Comparison of ENCODE assay signal across 9 cellular contexts in genomic region chr11:67466962-67467771, GRCh38. TPM values are rescaled to one million over a fixed set of nuclear protein-coding genes. Genes with fewer than 3 reads are reported as not detected.
DNase-seq lines count a peak whose midpoint lies in the region; ATAC-seq lines count a peak whose summit lies in the region.
"Had no signal": no experiment of that assay in that cellular context is flagged by ENCODE, and none has a peak within 500 bp of the region (broad histone marks: within the 10 kb centered on the region; RNA-seq: fewer than 3 reads in every experiment).

No MANE protein-coding gene starts in this region.

- H3K4me3 Mint-ChIP-seq in natural killer cell treated with Interleukin-12 subunit alpha and Interleukin-12 subunit beta and Interleukin-15 and Interleukin-18, amount 100 ng/mL, for 72 hours: peak overlapping the region; percentile 87

- H3K9me2 ChIP-seq in Karpas-422 (replicated peaks; ENCODE audit: insufficient read depth, low read length): no peaks in the 10 kb centered on the region

- peaks cover 23% of the 10 kb centered on the region for H3K79me2 ChIP-seq in Karpas-422 (ENCODE audit: low read length)

- DNase-seq in Karpas-422 (no peak), caudate nucleus (lab: John Stamatoyannopoulos, UW) (no peak), occipital lobe (lab: John Stamatoyannopoulos, UW) (no peak), OCI-M2 (lab: John Stamatoyannopoulos, UW; ENCODE audit: unreplicated experiment) (no peak), DMS153 treated with DMSO at 0.1 percent for 48 hours (lab: John Stamatoyannopoulos, UW; ENCODE audit: unreplicated experiment) (no peak)
- no peak for DNase-seq in natural killer cell treated with Interleukin-12 subunit alpha and Interleukin-12 subunit beta and Interleukin-15 and Interleukin-18, amount 100 ng/mL, for 72 hours (ENCODE audit: low spot score)
- no peak for DNase-seq in stimulated activated CD8-positive, alpha-beta memory T cell treated with anti-CD3 and anti-CD28 coated beads, Interleukin-4, amount 100 ng/mL, for 48 hours

- no peaks in the 10 kb centered on the region for H3K36me3 Mint-ChIP-seq in natural killer cell treated with Interleukin-12 subunit alpha and Interleukin-12 subunit beta and Interleukin-15 and Interleukin-18, amount 100 ng/mL, for 72 hours

- H3K27ac Mint-ChIP-seq in natural killer cell treated with Interleukin-12 subunit alpha and Interleukin-12 subunit beta and Interleukin-15 and Interleukin-18, amount 100 ng/mL, for 72 hours: peak overlapping the region; percentile 60 to 85

- H3K4me1 Mint-ChIP-seq in natural killer cell treated with Interleukin-12 subunit alpha and Interleukin-12 subunit beta and Interleukin-15 and Interleukin-18, amount 100 ng/mL, for 72 hours (ENCODE audit: low read depth in 2 of 2): peaks cover 12 to 14% of the 10 kb centered on the region in 2 donors

- H3K9me3 Mint-ChIP-seq in natural killer cell treated with Interleukin-12 subunit alpha and Interleukin-12 subunit beta and Interleukin-15 and Interleukin-18, amount 100 ng/mL, for 72 hours: no peaks in the 10 kb centered on the region

- no peaks in the 10 kb centered on the region for H3K9me3 ChIP-seq in BLaER1 treated with 17β-estradiol and CSF1 and Interleukin-3, amounts not matched to agents 10 nM and 100 nM (replicated peaks in 1 of 11)
- H3K9me3 ChIP-seq in Karpas-422 (ENCODE audit: low read length): no peaks in the 10 kb centered on the region

- no peaks in the 10 kb centered on the region for H3K27me3 ChIP-seq in BLaER1 treated with 17β-estradiol and CSF1 and Interleukin-3, amounts not matched to agents 10 nM and 100 nM
- H3K27me3 ChIP-seq in Karpas-422 (ENCODE audit: low read length): no peaks in the 10 kb centered on the region

- no peaks in the 10 kb centered on the region for H3K36me3 ChIP-seq in BLaER1 treated with 17β-estradiol and CSF1 and Interleukin-3, amounts not matched to agents 10 nM and 100 nM
- no peaks in the 10 kb centered on the region for H3K36me3 ChIP-seq in Karpas-422 (ENCODE audit: insufficient read depth, low read length)

- no peaks in the 10 kb centered on the region for H3K27me3 Mint-ChIP-seq in natural killer cell treated with Interleukin-12 subunit alpha and Interleukin-12 subunit beta and Interleukin-15 and Interleukin-18, amount 100 ng/mL, for 72 hours

- H2AFZ ChIP-seq in Karpas-422 (ENCODE audit: low read length): no peak overlapping the region

- H3K9ac ChIP-seq in BLaER1 treated with 17β-estradiol and CSF1 and Interleukin-3, amounts not matched to agents 10 nM and 100 nM: peak overlapping the region in 9 of 11 experiments; percentile 78 to 92 (median 86); a peak in 10 of 22 replicates
- peak overlapping the region; percentile 98 for H3K9ac ChIP-seq in Karpas-422 (ENCODE audit: low read length)

- H3K4me3 ChIP-seq in BLaER1 treated with 17β-estradiol and CSF1 and Interleukin-3, amounts not matched to agents 10 nM and 100 nM: peak overlapping the region in 3 of 10 experiments; percentile 79 to 91 (median 87); a peak in 3 of 20 replicates
- H3K4me3 ChIP-seq in Karpas-422 (ENCODE audit: low read length): peak overlapping the region; percentile 87

- no peaks in the 10 kb centered on the region for H4K20me1 ChIP-seq in BLaER1 treated with 17β-estradiol and CSF1 and Interleukin-3, amounts not matched to agents 10 nM and 100 nM
- no peaks in the 10 kb centered on the region for H4K20me1 ChIP-seq in Karpas-422 (ENCODE audit: insufficient read depth, low read depth, low read length)

- peak overlapping the region in 1 of 11 experiments; percentile 50; a peak in 2 of 22 replicates for H3K27ac ChIP-seq in BLaER1 treated with 17β-estradiol and CSF1 and Interleukin-3, amounts not matched to agents 10 nM and 100 nM
- peak overlapping the region; percentile 82 for H3K27ac ChIP-seq in Karpas-422 (ENCODE audit: low read length)
- H3K27ac ChIP-seq in caudate nucleus (ENCODE audit: low read depth, low read length): peak overlapping the region; percentile 78

- peak overlapping the region; percentile 89 to 100 (median 96) for H3K4me2 ChIP-seq in BLaER1 treated with 17β-estradiol and CSF1 and Interleukin-3, amounts not matched to agents 10 nM and 100 nM
- peak overlapping the region; percentile 95 for H3K4me2 ChIP-seq in Karpas-422 (ENCODE audit: low read depth, low read length, poor library complexity, severe bottlenecking)

- peaks cover 52 to 69% (median 63%) of the 10 kb centered on the region in 10 experiments for H3K4me1 ChIP-seq in BLaER1 treated with 17β-estradiol and CSF1 and Interleukin-3, amounts not matched to agents 10 nM and 100 nM
- H3K4me1 ChIP-seq in Karpas-422 (ENCODE audit: low read length): peaks cover 44% of the 10 kb centered on the region

- no peak for ATAC-seq in natural killer cell treated with Interleukin-12 subunit alpha and Interleukin-12 subunit beta and Interleukin-15 and Interleukin-18, amount 100 ng/mL, for 72 hours

RNA-seq across cellular contexts. Expression of gene TMEM134, which starts 1.9 kb away (rescaled TPM):
- 69.7 and 99.7 TPM in 2 replicates for total RNA-seq in Karpas-422 (2014; rRNA removed; shearing (Covaris generic); ENCODE audit: low replicate concordance)
- total RNA-seq in natural killer cell treated with Interleukin-12 subunit alpha and Interleukin-12 subunit beta and Interleukin-15 and Interleukin-18, amount 100 ng/mL, for 72 hours: 10 to 100 TPM; 30.7 to 39.1 TPM
- 13.1 TPM for total RNA-seq in occipital lobe

RNA-seq across cellular contexts. Expression of gene CABP4, which starts 12.0 kb away (rescaled TPM):
- 0.29 TPM in 1 of 2 replicates, not detected in the other for total RNA-seq in Karpas-422 (2014; rRNA removed; shearing (Covaris generic); ENCODE audit: low replicate concordance)
- total RNA-seq in natural killer cell treated with Interleukin-12 subunit alpha and Interleukin-12 subunit beta and Interleukin-15 and Interleukin-18, amount 100 ng/mL, for 72 hours: 1 to 10 TPM; 1.4 to 2.2 TPM
- total RNA-seq in occipital lobe: not detected

RNA-seq across cellular contexts. Expression of gene GPR152, which starts 14.6 kb away (rescaled TPM):
- not detected in 2 replicates for total RNA-seq in Karpas-422 (2014; rRNA removed; shearing (Covaris generic); ENCODE audit: low replicate concordance)
- total RNA-seq in natural killer cell treated with Interleukin-12 subunit alpha and Interleukin-12 subunit beta and Interleukin-15 and Interleukin-18, amount 100 ng/mL, for 72 hours: not detected
- total RNA-seq in occipital lobe: not detected
- total RNA-seq: esophagus mucosa had no signal

RNA-seq across cellular contexts. Expression of gene AIP, which starts 15.7 kb away (rescaled TPM):
- 51.8 and 119 TPM in 2 replicates for total RNA-seq in Karpas-422 (2014; rRNA removed; shearing (Covaris generic); ENCODE audit: low replicate concordance)
- total RNA-seq in natural killer cell treated with Interleukin-12 subunit alpha and Interleukin-12 subunit beta and Interleukin-15 and Interleukin-18, amount 100 ng/mL, for 72 hours: 100 to 1,000 TPM; 120 to 140 TPM
- total RNA-seq in occipital lobe: 66.8 TPM

RNA-seq across cellular contexts. Expression of gene CORO1B, which starts 23.9 kb away (rescaled TPM):
- total RNA-seq in Karpas-422 (2014; rRNA removed; shearing (Covaris generic); ENCODE audit: low replicate concordance): 15.5 and 40.6 TPM in 2 replicates
- 10 to 100 TPM; 24.1 to 29.0 TPM for total RNA-seq in natural killer cell treated with Interleukin-12 subunit alpha and Interleukin-12 subunit beta and Interleukin-15 and Interleukin-18, amount 100 ng/mL, for 72 hours
- total RNA-seq in occipital lobe: 23.4 TPM
